In genomic region chr7:2623698-2624014, GRCh38 we compare ENCODE assay signal across 1 cellular context.
TF ChIP-seq lines count a peak whose summit lies in the region.

No MANE protein-coding gene starts in this region.

TF ChIP-seq in IMR-90, 13 proteins besides CTCF, POLR2A, EP300 and RAD21 (continued from another document):
- TF ChIP-seq ELK1 (IDR thresholded peaks at IDR 0.05; ENCODE audit: borderline replicate concordance, low read depth, low read length) = no peak
- no peak for TF ChIP-seq BHLHE40 (IDR thresholded peaks at IDR 0.05; ENCODE audit: low read depth, low read length)
- TF ChIP-seq RCOR1 (IDR thresholded peaks at IDR 0.05; ENCODE audit: insufficient replicate concordance, low read length) = no peak
- no peak for TF ChIP-seq FOS (IDR thresholded peaks at IDR 0.05; ENCODE audit: low read depth, low read length)
